1 cellular context compared by ENCODE assay signal in the genomic region with DNA sequence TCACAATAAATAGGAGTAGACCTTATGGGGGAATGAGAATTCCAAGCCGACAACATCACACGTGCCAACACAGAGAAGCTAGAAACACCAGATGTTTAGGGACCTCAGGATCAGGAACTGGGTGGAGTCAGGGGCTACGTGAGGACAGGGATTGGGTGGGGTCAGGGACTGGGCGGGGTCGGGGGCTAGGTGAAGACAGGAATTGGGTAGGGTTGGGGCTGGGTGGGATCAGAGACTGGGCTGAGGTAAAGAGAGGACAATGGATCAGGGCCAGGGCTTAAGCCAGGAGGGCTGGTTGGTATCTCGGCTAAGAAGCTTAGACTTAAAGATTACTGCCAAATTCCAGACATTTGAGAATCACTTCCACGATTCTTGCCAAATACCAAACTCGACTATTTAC.
TF ChIP-seq lines count a peak whose summit lies in the region.

No MANE protein-coding gene starts in this region.

TF ChIP-seq in H1, 55 proteins besides CTCF, POLR2A, EP300 and RAD21:
- TF ChIP-seq POU5F1 (IDR thresholded peaks at IDR 0.05; ENCODE audit: low read depth, low read length): no peak
- TF ChIP-seq, protein P1, sequence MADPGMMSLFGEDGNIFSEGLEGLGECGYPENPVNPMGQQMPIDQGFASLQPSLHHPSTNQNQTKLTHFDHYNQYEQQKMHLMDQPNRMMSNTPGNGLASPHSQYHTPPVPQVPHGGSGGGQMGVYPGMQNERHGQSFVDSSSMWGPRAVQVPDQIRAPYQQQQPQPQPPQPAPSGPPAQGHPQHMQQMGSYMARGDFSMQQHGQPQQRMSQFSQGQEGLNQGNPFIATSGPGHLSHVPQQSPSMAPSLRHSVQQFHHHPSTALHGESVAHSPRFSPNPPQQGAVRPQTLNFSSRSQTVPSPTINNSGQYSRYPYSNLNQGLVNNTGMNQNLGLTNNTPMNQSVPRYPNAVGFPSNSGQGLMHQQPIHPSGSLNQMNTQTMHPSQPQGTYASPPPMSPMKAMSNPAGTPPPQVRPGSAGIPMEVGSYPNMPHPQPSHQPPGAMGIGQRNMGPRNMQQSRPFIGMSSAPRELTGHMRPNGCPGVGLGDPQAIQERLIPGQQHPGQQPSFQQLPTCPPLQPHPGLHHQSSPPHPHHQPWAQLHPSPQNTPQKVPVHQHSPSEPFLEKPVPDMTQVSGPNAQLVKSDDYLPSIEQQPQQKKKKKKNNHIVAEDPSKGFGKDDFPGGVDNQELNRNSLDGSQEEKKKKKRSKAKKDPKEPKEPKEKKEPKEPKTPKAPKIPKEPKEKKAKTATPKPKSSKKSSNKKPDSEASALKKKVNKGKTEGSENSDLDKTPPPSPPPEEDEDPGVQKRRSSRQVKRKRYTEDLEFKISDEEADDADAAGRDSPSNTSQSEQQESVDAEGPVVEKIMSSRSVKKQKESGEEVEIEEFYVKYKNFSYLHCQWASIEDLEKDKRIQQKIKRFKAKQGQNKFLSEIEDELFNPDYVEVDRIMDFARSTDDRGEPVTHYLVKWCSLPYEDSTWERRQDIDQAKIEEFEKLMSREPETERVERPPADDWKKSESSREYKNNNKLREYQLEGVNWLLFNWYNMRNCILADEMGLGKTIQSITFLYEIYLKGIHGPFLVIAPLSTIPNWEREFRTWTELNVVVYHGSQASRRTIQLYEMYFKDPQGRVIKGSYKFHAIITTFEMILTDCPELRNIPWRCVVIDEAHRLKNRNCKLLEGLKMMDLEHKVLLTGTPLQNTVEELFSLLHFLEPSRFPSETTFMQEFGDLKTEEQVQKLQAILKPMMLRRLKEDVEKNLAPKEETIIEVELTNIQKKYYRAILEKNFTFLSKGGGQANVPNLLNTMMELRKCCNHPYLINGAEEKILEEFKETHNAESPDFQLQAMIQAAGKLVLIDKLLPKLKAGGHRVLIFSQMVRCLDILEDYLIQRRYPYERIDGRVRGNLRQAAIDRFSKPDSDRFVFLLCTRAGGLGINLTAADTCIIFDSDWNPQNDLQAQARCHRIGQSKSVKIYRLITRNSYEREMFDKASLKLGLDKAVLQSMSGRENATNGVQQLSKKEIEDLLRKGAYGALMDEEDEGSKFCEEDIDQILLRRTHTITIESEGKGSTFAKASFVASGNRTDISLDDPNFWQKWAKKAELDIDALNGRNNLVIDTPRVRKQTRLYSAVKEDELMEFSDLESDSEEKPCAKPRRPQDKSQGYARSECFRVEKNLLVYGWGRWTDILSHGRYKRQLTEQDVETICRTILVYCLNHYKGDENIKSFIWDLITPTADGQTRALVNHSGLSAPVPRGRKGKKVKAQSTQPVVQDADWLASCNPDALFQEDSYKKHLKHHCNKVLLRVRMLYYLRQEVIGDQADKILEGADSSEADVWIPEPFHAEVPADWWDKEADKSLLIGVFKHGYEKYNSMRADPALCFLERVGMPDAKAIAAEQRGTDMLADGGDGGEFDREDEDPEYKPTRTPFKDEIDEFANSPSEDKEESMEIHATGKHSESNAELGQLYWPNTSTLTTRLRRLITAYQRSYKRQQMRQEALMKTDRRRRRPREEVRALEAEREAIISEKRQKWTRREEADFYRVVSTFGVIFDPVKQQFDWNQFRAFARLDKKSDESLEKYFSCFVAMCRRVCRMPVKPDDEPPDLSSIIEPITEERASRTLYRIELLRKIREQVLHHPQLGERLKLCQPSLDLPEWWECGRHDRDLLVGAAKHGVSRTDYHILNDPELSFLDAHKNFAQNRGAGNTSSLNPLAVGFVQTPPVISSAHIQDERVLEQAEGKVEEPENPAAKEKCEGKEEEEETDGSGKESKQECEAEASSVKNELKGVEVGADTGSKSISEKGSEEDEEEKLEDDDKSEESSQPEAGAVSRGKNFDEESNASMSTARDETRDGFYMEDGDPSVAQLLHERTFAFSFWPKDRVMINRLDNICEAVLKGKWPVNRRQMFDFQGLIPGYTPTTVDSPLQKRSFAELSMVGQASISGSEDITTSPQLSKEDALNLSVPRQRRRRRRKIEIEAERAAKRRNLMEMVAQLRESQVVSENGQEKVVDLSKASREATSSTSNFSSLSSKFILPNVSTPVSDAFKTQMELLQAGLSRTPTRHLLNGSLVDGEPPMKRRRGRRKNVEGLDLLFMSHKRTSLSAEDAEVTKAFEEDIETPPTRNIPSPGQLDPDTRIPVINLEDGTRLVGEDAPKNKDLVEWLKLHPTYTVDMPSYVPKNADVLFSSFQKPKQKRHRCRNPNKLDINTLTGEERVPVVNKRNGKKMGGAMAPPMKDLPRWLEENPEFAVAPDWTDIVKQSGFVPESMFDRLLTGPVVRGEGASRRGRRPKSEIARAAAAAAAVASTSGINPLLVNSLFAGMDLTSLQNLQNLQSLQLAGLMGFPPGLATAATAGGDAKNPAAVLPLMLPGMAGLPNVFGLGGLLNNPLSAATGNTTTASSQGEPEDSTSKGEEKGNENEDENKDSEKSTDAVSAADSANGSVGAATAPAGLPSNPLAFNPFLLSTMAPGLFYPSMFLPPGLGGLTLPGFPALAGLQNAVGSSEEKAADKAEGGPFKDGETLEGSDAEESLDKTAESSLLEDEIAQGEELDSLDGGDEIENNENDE (IDR thresholded peaks at IDR 0.05; ENCODE audit: insufficient replicate concordance, low read length): no peak
- no peak for TF ChIP-seq JUN (IDR thresholded peaks at IDR 0.05; ENCODE audit: low read depth, low read length)
- TF ChIP-seq PHF8 (conservative IDR thresholded peaks at IDR 0.05; ENCODE audit: low read depth, low read length): no peak
- TF ChIP-seq CHD2 (IDR thresholded peaks at IDR 0.05; ENCODE audit: low read length): no peak
- TF ChIP-seq JUND (IDR thresholded peaks at IDR 0.05; ENCODE audit: low read length): no peak
- TF ChIP-seq MAFK (IDR thresholded peaks at IDR 0.05; ENCODE audit: low read depth, low read length): no peak
- TF ChIP-seq SP4 (IDR thresholded peaks at IDR 0.05; ENCODE audit: low read length): no peak
- no peak for TF ChIP-seq HDAC2 (IDR thresholded peaks at IDR 0.05; ENCODE audit: borderline replicate concordance in 1 of 2, low read depth in 2 of 2, low read length in 2 of 2)
- no peak for TF ChIP-seq RBBP5 (IDR thresholded peaks at IDR 0.05; ENCODE audit: borderline replicate concordance, low read depth, low read length)
- TF ChIP-seq BACH1 (IDR thresholded peaks at IDR 0.05; ENCODE audit: low read length): no peak
- TF ChIP-seq SIX5 (IDR thresholded peaks at IDR 0.05; ENCODE audit: low read depth, low read length): no peak
- TF ChIP-seq, protein P2, sequence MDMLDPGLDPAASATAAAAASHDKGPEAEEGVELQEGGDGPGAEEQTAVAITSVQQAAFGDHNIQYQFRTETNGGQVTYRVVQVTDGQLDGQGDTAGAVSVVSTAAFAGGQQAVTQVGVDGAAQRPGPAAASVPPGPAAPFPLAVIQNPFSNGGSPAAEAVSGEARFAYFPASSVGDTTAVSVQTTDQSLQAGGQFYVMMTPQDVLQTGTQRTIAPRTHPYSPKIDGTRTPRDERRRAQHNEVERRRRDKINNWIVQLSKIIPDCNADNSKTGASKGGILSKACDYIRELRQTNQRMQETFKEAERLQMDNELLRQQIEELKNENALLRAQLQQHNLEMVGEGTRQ (IDR thresholded peaks at IDR 0.05; ENCODE audit: low read length): no peak
- TF ChIP-seq, protein P3, sequence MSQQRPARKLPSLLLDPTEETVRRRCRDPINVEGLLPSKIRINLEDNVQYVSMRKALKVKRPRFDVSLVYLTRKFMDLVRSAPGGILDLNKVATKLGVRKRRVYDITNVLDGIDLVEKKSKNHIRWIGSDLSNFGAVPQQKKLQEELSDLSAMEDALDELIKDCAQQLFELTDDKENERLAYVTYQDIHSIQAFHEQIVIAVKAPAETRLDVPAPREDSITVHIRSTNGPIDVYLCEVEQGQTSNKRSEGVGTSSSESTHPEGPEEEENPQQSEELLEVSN (IDR thresholded peaks at IDR 0.05): no peak
- no peak for TF ChIP-seq NANOG (IDR thresholded peaks at IDR 0.05; ENCODE audit: insufficient read depth, low read depth, low read length, poor library complexity, severe bottlenecking)
- TF ChIP-seq NRF1 (IDR thresholded peaks at IDR 0.05; ENCODE audit: low read depth, low read length): no peak
- TF ChIP-seq KDM4A (IDR thresholded peaks at IDR 0.05; ENCODE audit: low read depth, low read length, severe bottlenecking): no peak
- no peak for TF ChIP-seq TBP (IDR thresholded peaks at IDR 0.05; ENCODE audit: low read depth, low read length)
- no peak for TF ChIP-seq RXRA (IDR thresholded peaks at IDR 0.05; ENCODE audit: insufficient read depth, low read depth, low read length)
TF ChIP-seq in H1: peak in this region for 0.
